ENCODE assay signal across 8 cellular contexts in genomic region chr12:24948452-24948815, GRCh38. TPM values are rescaled to one million over a fixed set of nuclear protein-coding genes. Genes with fewer than 3 reads are reported as not detected.
DNase-seq lines count a peak whose midpoint lies in the region; ATAC-seq, FAIRE-seq and TF ChIP-seq lines count a peak whose summit lies in the region.

No MANE protein-coding gene starts in this region.

- CTCF ChIA-PET in activated CD8-positive, alpha-beta T cell treated with anti-CD3 and anti-CD28 coated beads for 36 hours (lab: Charles Lee) = no interaction called here

- H3K9me3 ChIP-seq in pancreas = no peaks in the 10 kb centered on the region

- no peaks in the 10 kb centered on the region for H3K36me3 ChIP-seq in pancreas

- H3K27me3 ChIP-seq in pancreas = no peaks in the 10 kb centered on the region

- WGBS in pancreas, 2 donors = 1 to 3% methylated on average over 18 of the region's 18 CpGs

- peak overlapping the region; percentile 41 to 73 (median 53) for H3K4me3 ChIP-seq in pancreas

- POLR2A ChIA-PET in activated CD8-positive, alpha-beta T cell treated with anti-CD3 and anti-CD28 coated beads for 36 hours (lab: Charles Lee) = interaction anchor here (0.7 to 3.2 kb wide), 8 partner anchors 14 to 110 kb away, joined by 3 to 12 read pairs (median 4); no protein-coding TSS in a partner anchor

- H3K36me3 Mint-ChIP-seq in activated CD8-positive, alpha-beta T cell treated with anti-CD3 and anti-CD28 coated beads for 36 hours (ENCODE audit: low read depth) = peaks cover 27% of the 10 kb centered on the region

- H3K4me3 Mint-ChIP-seq in activated CD8-positive, alpha-beta T cell treated with anti-CD3 and anti-CD28 coated beads for 36 hours = peak overlapping the region; percentile 75

- TF ChIP-seq CTCF in activated CD8-positive, alpha-beta T cell treated with anti-CD3 and anti-CD28 coated beads for 36 hours (IDR thresholded peaks at IDR 0.05) = no peak
- TF ChIP-seq CTCF in pancreas (IDR thresholded peaks at IDR 0.05) = no peak

- peak overlapping the region; percentile 84 for H3K27ac Mint-ChIP-seq in activated CD8-positive, alpha-beta T cell treated with anti-CD3 and anti-CD28 coated beads for 36 hours

- FAIRE-seq in pancreas (lab: Jason Lieb, UNC) = no peak

- peaks cover 0 to 13% (median 5%) of the 10 kb centered on the region in 3 donors for H3K4me1 ChIP-seq in pancreas

- intact Hi-C loops in activated CD8-positive, alpha-beta T cell treated with anti-CD3 and anti-CD28 coated beads for 36 hours (cut with micrococcal nuclease) = loop anchor here (5.0 kb wide), 2 partner anchors 46 to 111 kb away; no protein-coding TSS in a partner anchor
- intact Hi-C loops in pancreas (cut with DNase I) = no loop called here

- ATAC-seq in activated CD8-positive, alpha-beta T cell treated with anti-CD3 and anti-CD28 coated beads for 36 hours = peak; percentile 48
- ATAC-seq in pancreas (peak; percentile 32 to 51 (median 45)), HG03565 (IDR thresholded peaks at IDR 0.05; ENCODE audit: unreplicated experiment) (no peak)

- peak overlapping the region; percentile 42 to 85 (median 58) for H3K27ac ChIP-seq in pancreas

- peaks cover 30% of the 10 kb centered on the region for H3K27me3 Mint-ChIP-seq in activated CD8-positive, alpha-beta T cell treated with anti-CD3 and anti-CD28 coated beads for 36 hours

- peaks cover 44% of the 10 kb centered on the region for H3K4me1 Mint-ChIP-seq in activated CD8-positive, alpha-beta T cell treated with anti-CD3 and anti-CD28 coated beads for 36 hours (ENCODE audit: low read depth)

- no peaks in the 10 kb centered on the region for H3K9me3 Mint-ChIP-seq in activated CD8-positive, alpha-beta T cell treated with anti-CD3 and anti-CD28 coated beads for 36 hours

- DNase-seq in activated effector memory CD4-positive, alpha-beta T cell treated with anti-CD3 and anti-CD28 coated beads, Interleukin-2, amount 50 U/mL, for 16 hours = peak; percentile 66
- no peak for DNase-seq in activated effector memory CD4-positive, alpha-beta T cell treated with Interleukin-2 at 50 U/mL for 16 hours
- peak; percentile 33 for DNase-seq in HT1080 (ENCODE audit: low read depth)
- peak; percentile 56 for DNase-seq in activated CD8-positive, alpha-beta T cell treated with anti-CD3 and anti-CD28 coated beads for 36 hours
- peak; percentile 14 for DNase-seq in germinal center (ENCODE audit: low spot score)
- peak in 1 of 6 donors; percentile 36 for DNase-seq in pancreas
- no peak for DNase-seq in mucosa of gallbladder (ENCODE audit: low spot score)

RNA-seq across cellular contexts. Expression of gene BCAT1, which starts 0.5 kb away (rescaled TPM):
- total RNA-seq in HT1080 (2014; rRNA removed; shearing (Covaris generic)) = 90.0 and 106 TPM in 2 replicates
- 54.7 and 88.2 TPM in 2 replicates for polyA plus RNA-seq in HT1080 (2015; cell fraction: cytosol; rRNA removed)
- polyA plus RNA-seq in HT1080 (2015; cell fraction: nucleus; rRNA removed) = 77.2 and 84.2 TPM in 2 replicates
- total RNA-seq in activated CD8-positive, alpha-beta T cell treated with anti-CD3 and anti-CD28 coated beads for 36 hours = 10 to 100 TPM; 53.3 to 55.6 TPM
- 100 to 1,000 TPM in 1 of 6 donors, 10 to 100 TPM in 5; 54.4 to 121 (median 73.4) TPM for total RNA-seq in pancreas
- 1 to 10 TPM; 7.6 to 9.6 TPM for polyA plus RNA-seq in pancreas
- 18.3 TPM for total RNA-seq in mucosa of gallbladder

Comparison
In these comparisons a context has a peak if more than half of its experiments do, and no peak if none do; other contexts are left out.
1. DNase-seq: peak in activated effector memory CD4-positive, alpha-beta T cell treated with anti-CD3 and anti-CD28 coated beads, Interleukin-2, amount 50 U/mL, for 16 hours (single experiment), HT1080 (single experiment), activated CD8-positive, alpha-beta T cell treated with anti-CD3 and anti-CD28 coated beads for 36 hours (single experiment) and germinal center (single experiment); none in activated effector memory CD4-positive, alpha-beta T cell treated with Interleukin-2 at 50 U/mL for 16 hours (single experiment) and mucosa of gallbladder (single experiment).